In the genomic region with DNA sequence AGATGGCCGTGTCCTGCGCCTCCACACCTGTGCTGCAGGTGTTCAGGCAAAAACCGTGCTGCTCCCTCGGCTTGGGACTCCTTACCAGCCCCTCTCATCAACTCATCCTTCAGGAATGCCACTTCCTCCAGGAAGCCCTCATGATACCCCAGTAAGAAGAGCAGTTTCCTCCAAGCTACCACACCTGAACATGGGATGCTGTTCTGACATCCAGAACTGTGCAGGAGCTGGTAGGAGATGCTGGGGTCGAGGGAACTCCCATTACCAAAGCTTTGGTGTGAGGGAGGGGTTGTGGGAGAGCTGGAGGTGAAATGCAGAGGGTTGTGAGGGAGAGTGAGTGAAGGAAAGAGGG, we compare ENCODE assay signal across 1 cellular context.
TF ChIP-seq lines count a peak whose summit lies in the region.

No MANE protein-coding gene starts in this region.

TF ChIP-seq in GM23338, 12 proteins besides CTCF, POLR2A, EP300 and RAD21:
- TF ChIP-seq EZH2phosphoT487 (IDR thresholded peaks at IDR 0.05; ENCODE audit: unreplicated experiment): no peak
- TF ChIP-seq, protein P1, sequence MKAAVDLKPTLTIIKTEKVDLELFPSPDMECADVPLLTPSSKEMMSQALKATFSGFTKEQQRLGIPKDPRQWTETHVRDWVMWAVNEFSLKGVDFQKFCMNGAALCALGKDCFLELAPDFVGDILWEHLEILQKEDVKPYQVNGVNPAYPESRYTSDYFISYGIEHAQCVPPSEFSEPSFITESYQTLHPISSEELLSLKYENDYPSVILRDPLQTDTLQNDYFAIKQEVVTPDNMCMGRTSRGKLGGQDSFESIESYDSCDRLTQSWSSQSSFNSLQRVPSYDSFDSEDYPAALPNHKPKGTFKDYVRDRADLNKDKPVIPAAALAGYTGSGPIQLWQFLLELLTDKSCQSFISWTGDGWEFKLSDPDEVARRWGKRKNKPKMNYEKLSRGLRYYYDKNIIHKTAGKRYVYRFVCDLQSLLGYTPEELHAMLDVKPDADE (IDR thresholded peaks at IDR 0.05): no peak
- no peak for TF ChIP-seq JUNB (IDR thresholded peaks at IDR 0.05; ENCODE audit: unreplicated experiment)
- no peak for TF ChIP-seq POLR2AphosphoS5 (IDR thresholded peaks at IDR 0.05; ENCODE audit: low read depth)
- no peak for TF ChIP-seq NANOG (IDR thresholded peaks at IDR 0.05; ENCODE audit: borderline replicate concordance)
- TF ChIP-seq ZNF114 (CRISPR knock-in tag; IDR thresholded peaks at IDR 0.05): no peak
- no peak for TF ChIP-seq STAT1 (IDR thresholded peaks at IDR 0.05; ENCODE audit: unreplicated experiment)
- no peak for TF ChIP-seq CREB1 (CRISPR knock-in tag; IDR thresholded peaks at IDR 0.05; ENCODE audit: low read depth)
- TF ChIP-seq, protein P2, sequence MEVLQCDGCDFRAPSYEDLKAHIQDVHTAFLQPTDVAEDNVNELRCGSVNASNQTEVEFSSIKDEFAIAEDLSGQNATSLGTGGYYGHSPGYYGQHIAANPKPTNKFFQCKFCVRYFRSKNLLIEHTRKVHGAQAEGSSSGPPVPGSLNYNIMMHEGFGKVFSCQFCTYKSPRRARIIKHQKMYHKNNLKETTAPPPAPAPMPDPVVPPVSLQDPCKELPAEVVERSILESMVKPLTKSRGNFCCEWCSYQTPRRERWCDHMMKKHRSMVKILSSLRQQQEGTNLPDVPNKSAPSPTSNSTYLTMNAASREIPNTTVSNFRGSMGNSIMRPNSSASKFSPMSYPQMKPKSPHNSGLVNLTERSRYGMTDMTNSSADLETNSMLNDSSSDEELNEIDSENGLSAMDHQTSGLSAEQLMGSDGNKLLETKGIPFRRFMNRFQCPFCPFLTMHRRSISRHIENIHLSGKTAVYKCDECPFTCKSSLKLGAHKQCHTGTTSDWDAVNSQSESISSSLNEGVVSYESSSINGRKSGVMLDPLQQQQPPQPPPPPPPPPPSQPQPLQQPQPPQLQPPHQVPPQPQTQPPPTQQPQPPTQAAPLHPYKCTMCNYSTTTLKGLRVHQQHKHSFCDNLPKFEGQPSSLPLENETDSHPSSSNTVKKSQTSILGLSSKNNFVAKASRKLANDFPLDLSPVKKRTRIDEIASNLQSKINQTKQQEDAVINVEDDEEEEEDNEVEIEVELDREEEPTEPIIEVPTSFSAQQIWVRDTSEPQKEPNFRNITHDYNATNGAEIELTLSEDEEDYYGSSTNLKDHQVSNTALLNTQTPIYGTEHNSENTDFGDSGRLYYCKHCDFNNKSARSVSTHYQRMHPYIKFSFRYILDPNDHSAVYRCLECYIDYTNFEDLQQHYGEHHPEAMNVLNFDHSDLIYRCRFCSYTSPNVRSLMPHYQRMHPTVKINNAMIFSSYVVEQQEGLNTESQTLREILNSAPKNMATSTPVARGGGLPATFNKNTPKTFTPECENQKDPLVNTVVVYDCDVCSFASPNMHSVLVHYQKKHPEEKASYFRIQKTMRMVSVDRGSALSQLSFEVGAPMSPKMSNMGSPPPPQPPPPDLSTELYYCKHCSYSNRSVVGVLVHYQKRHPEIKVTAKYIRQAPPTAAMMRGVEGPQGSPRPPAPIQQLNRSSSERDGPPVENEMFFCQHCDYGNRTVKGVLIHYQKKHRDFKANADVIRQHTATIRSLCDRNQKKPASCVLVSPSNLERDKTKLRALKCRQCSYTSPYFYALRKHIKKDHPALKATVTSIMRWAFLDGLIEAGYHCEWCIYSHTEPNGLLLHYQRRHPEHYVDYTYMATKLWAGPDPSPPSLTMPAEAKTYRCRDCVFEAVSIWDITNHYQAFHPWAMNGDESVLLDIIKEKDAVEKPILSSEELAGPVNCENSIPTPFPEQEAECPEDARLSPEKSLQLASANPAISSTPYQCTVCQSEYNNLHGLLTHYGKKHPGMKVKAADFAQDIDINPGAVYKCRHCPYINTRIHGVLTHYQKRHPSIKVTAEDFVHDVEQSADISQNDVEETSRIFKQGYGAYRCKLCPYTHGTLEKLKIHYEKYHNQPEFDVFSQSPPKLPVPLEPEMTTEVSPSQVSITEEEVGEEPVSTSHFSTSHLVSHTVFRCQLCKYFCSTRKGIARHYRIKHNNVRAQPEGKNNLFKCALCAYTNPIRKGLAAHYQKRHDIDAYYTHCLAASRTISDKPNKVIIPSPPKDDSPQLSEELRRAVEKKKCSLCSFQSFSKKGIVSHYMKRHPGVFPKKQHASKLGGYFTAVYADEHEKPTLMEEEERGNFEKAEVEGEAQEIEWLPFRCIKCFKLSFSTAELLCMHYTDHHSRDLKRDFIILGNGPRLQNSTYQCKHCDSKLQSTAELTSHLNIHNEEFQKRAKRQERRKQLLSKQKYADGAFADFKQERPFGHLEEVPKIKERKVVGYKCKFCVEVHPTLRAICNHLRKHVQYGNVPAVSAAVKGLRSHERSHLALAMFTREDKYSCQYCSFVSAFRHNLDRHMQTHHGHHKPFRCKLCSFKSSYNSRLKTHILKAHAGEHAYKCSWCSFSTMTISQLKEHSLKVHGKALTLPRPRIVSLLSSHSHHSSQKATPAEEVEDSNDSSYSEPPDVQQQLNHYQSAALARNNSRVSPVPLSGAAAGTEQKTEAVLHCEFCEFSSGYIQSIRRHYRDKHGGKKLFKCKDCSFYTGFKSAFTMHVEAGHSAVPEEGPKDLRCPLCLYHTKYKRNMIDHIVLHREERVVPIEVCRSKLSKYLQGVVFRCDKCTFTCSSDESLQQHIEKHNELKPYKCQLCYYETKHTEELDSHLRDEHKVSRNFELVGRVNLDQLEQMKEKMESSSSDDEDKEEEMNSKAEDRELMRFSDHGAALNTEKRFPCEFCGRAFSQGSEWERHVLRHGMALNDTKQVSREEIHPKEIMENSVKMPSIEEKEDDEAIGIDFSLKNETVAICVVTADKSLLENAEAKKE (CRISPR knock-in tag; IDR thresholded peaks at IDR 0.05): no peak
- TF ChIP-seq, protein P3, sequence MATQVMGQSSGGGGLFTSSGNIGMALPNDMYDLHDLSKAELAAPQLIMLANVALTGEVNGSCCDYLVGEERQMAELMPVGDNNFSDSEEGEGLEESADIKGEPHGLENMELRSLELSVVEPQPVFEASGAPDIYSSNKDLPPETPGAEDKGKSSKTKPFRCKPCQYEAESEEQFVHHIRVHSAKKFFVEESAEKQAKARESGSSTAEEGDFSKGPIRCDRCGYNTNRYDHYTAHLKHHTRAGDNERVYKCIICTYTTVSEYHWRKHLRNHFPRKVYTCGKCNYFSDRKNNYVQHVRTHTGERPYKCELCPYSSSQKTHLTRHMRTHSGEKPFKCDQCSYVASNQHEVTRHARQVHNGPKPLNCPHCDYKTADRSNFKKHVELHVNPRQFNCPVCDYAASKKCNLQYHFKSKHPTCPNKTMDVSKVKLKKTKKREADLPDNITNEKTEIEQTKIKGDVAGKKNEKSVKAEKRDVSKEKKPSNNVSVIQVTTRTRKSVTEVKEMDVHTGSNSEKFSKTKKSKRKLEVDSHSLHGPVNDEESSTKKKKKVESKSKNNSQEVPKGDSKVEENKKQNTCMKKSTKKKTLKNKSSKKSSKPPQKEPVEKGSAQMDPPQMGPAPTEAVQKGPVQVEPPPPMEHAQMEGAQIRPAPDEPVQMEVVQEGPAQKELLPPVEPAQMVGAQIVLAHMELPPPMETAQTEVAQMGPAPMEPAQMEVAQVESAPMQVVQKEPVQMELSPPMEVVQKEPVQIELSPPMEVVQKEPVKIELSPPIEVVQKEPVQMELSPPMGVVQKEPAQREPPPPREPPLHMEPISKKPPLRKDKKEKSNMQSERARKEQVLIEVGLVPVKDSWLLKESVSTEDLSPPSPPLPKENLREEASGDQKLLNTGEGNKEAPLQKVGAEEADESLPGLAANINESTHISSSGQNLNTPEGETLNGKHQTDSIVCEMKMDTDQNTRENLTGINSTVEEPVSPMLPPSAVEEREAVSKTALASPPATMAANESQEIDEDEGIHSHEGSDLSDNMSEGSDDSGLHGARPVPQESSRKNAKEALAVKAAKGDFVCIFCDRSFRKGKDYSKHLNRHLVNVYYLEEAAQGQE (IDR thresholded peaks at IDR 0.05; ENCODE audit: unreplicated experiment): no peak
- no peak for TF ChIP-seq EZH2 (IDR thresholded peaks at IDR 0.05; ENCODE audit: low read depth, unreplicated experiment)
